30 cellular contexts compared by ENCODE assay signal in genomic region chr4:113653871-113654270, GRCh38.
"Had no signal": no experiment of that assay in that cellular context is flagged by ENCODE, and none has a peak within 500 bp of the region (broad histone marks: within the 10 kb centered on the region; RNA-seq: fewer than 3 reads in every experiment).

No MANE protein-coding gene starts in this region.

- H3K4me1 ChIP-seq: ascending aorta, breast epithelium, colonic mucosa had no signal

- FAIRE-seq: frontal cortex had no signal

- H3K4me3 Mint-ChIP-seq: activated B cell treated with CpG ODN at 0.5 μM for 24 hours; activated CD8-positive, alpha-beta T cell treated with anti-CD3 and anti-CD28 coated beads for 36 hours; activated naive CD8-positive, alpha-beta T cell treated with anti-CD3 and anti-CD28 coated beads, Interleukin-2, amount 10 ng/mL, durations not matched to agents 7 days and 5 days; activated T-cell treated with anti-CD3 and anti-CD28 coated beads, Interleukin-2, amount 50 U/mL, for 4 hours; activated T-helper 17 cell treated with anti-CD3 and anti-CD28 coated beads, Interleukin-2, amount 50 U/mL, for 72 hours; brain; T-helper 1 cell treated with Interleukin-12 subunit alpha and Interleukin-12 subunit beta and Interleukin-4 antibody, amounts not matched to agents 30 μg/mL and 1 μg/mL, for 36 hours; T-helper 2 cell treated with Interferon-gamma antibody and Interleukin-4, amounts not matched to agents 5 μg/mL and 100 μg/mL, for 36 hours had no signal

- H3K27ac ChIP-seq: ascending aorta, breast epithelium, cardiac muscle cell, colonic mucosa, WERI-Rb-1 had no signal

- H3K9me3 ChIP-seq: ascending aorta, breast epithelium, colonic mucosa had no signal

- ATAC-seq: activated CD4-positive, CD25-positive, alpha-beta regulatory T cell treated with anti-CD3 and anti-CD28 coated beads, Interleukin-2, amount 50 U/mL, for 24 hours; activated CD8-positive, alpha-beta T cell treated with anti-CD3 and anti-CD28 coated beads for 36 hours; activated T-cell treated with anti-CD3 and anti-CD28 coated beads, Interleukin-2, amount 50 U/mL, for 4 hours; activated T-helper 17 cell treated with anti-CD3 and anti-CD28 coated beads, Interleukin-2, amount 50 U/mL, for 72 hours; esophagus mucosa had no signal

- H3K4me3 ChIP-seq: ascending aorta, breast epithelium, cardiac muscle cell, colonic mucosa had no signal

- DNase-seq: activated B cell treated with CpG ODN at 0.5 μM for 24 hours; activated CD4-positive, alpha-beta T cell treated with anti-CD3 and anti-CD28 coated beads for 48 hours; activated CD4-positive, alpha-beta T cell treated with anti-CD3 and anti-CD28 coated beads, Interleukin-2, amount 50 U/mL, for 1 hour; activated CD4-positive, alpha-beta T cell treated with anti-CD3 and anti-CD28 coated beads, Interleukin-2, amount 50 U/mL, for 48 hours; activated CD8-positive, alpha-beta memory T cell treated with anti-CD3 and anti-CD28 coated beads for 24 hours; activated CD8-positive, alpha-beta T cell treated with anti-CD3 and anti-CD28 coated beads for 36 hours; activated effector memory CD4-positive, alpha-beta T cell treated with Interleukin-2 at 50 U/mL for 16 hours; activated gamma-delta T cell treated with Interleukin-2 at 50 U/mL for 16 hours; activated naive CD4-positive, alpha-beta T cell treated with anti-CD3 and anti-CD28 coated beads, Interleukin-2, amount 50 U/mL, for 16 hours; activated naive CD4-positive, alpha-beta T cell treated with Interleukin-2 at 50 U/mL for 16 hours; activated naive CD8-positive, alpha-beta T cell treated with anti-CD3 and anti-CD28 coated beads, Interleukin-2, amount 10 ng/mL, durations not matched to agents 7 days and 5 days; activated T-cell treated with anti-CD3 and anti-CD28 coated beads, Interleukin-2, amount 50 U/mL, for 4 hours; central memory CD4-positive, alpha-beta T cell; cerebellar nuclear complex; colonic mucosa; effector CD8-positive, alpha-beta T cell; foreskin fibroblast; head of caudate nucleus; T1000; WERI-Rb-1 had no signal

- H3K27me3 Mint-ChIP-seq: activated B cell treated with CpG ODN at 0.5 μM for 24 hours; activated CD8-positive, alpha-beta T cell treated with anti-CD3 and anti-CD28 coated beads for 36 hours; activated naive CD8-positive, alpha-beta T cell treated with anti-CD3 and anti-CD28 coated beads, Interleukin-2, amount 10 ng/mL, durations not matched to agents 7 days and 5 days; activated T-helper 17 cell treated with anti-CD3 and anti-CD28 coated beads, Interleukin-2, amount 50 U/mL, for 72 hours; brain had no signal

- H3K27ac Mint-ChIP-seq: activated B cell treated with CpG ODN at 0.5 μM for 24 hours; activated CD8-positive, alpha-beta T cell treated with anti-CD3 and anti-CD28 coated beads for 36 hours; activated naive CD8-positive, alpha-beta T cell treated with anti-CD3 and anti-CD28 coated beads, Interleukin-2, amount 10 ng/mL, durations not matched to agents 7 days and 5 days; activated T-helper 17 cell treated with anti-CD3 and anti-CD28 coated beads, Interleukin-2, amount 50 U/mL, for 72 hours; brain; T-helper 1 cell treated with Interleukin-12 subunit alpha and Interleukin-12 subunit beta and Interleukin-4 antibody, amounts not matched to agents 30 μg/mL and 1 μg/mL, for 36 hours; T-helper 2 cell treated with Interferon-gamma antibody and Interleukin-4, amounts not matched to agents 5 μg/mL and 100 μg/mL, for 36 hours had no signal
